ENCODE assay signal across 14 cellular contexts in the genomic region with DNA sequence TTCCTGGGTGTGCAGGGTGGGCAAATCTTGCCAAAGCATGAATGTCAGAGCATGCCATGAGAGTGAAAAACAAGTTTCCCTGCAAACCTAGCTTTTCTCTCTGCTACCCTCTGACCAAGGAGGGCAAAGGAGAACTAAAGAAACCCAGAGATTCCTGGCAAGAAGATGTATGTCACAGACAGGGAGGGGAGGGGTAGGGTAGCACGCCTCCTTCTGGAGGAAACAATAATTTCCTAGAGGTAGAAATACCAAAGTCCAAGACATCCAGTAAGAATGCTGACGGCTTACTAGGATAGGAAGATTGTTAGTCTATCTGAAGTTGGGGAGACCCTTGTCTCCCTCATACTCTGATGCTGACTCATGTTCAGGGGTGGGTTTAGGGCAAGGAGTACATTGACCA.
DNase-seq lines count a peak whose midpoint lies in the region; ATAC-seq and TF ChIP-seq lines count a peak whose summit lies in the region.
"Had no signal": no experiment of that assay in that cellular context is flagged by ENCODE, and none has a peak within 500 bp of the region (broad histone marks: within the 10 kb centered on the region; RNA-seq: fewer than 3 reads in every experiment).

No MANE protein-coding gene starts in this region.

- no TSS peak for BruUV-seq in PC-3 (replicated peaks; lab: Mats Ljungman, UMichigan)

- no peaks in the 10 kb centered on the region for H3K27me3 ChIP-seq in PC-3 (ENCODE audit: low read length)

- no peak overlapping the region for H3K27ac ChIP-seq in PC-3 (ENCODE audit: low read length)
- H3K27ac ChIP-seq: epithelial cell of prostate had no signal

- DNase-seq in activated CD8-positive, alpha-beta T cell treated with anti-CD3 and anti-CD28 coated beads for 36 hours = no peak
- DNase-seq in activated CD8-positive, alpha-beta T cell treated with anti-CD3 and anti-CD28 coated beads, Interleukin-2, amount 10 ng/mL, durations not matched to agents 7 days and 5 days = no peak
- DNase-seq in PC-3 (peak; percentile 41), fibroblast of mammary gland (ENCODE audit: low read depth) (no peak), NCI-H748 (lab: John Stamatoyannopoulos, UW; ENCODE audit: unreplicated experiment) (no peak), HuH-7.5 (ENCODE audit: low spot score) (no peak)
- DNase-seq in stimulated activated naive CD4-positive, alpha-beta T cell treated with Interleukin-2 at 50 U/mL for 16 hours (lab: John Stamatoyannopoulos, UW) = no peak
- DNase-seq: activated CD4-positive, alpha-beta T cell treated with anti-CD3 and anti-CD28 coated beads, Interleukin-2, amount 50 U/mL, for 1 hour; NCI-H2107 had no signal

- H3K9me2 ChIP-seq in PC-3 (replicated peaks; ENCODE audit: low read length) = no peaks in the 10 kb centered on the region

- H3K4me3 Mint-ChIP-seq in activated CD8-positive, alpha-beta T cell treated with anti-CD3 and anti-CD28 coated beads for 36 hours = no peak overlapping the region
- no peak overlapping the region for H3K4me3 Mint-ChIP-seq in activated CD8-positive, alpha-beta T cell treated with anti-CD3 and anti-CD28 coated beads, Interleukin-2, amount 10 ng/mL, durations not matched to agents 7 days and 5 days
- H3K4me3 Mint-ChIP-seq: T-helper 1 cell treated with Interleukin-12 subunit alpha and Interleukin-12 subunit beta and Interleukin-4 antibody, amounts not matched to agents 30 μg/mL and 1 μg/mL, for 36 hours had no signal

- no peaks in the 10 kb centered on the region for H3K36me3 ChIP-seq in PC-3 (ENCODE audit: low read depth, low read length)
- H3K36me3 ChIP-seq: thoracic aorta had no signal

- peaks cover 3% of the 10 kb centered on the region for H3K4me1 Mint-ChIP-seq in activated CD8-positive, alpha-beta T cell treated with anti-CD3 and anti-CD28 coated beads for 36 hours (ENCODE audit: low read depth)
- no peaks in the 10 kb centered on the region for H3K4me1 Mint-ChIP-seq in activated CD8-positive, alpha-beta T cell treated with anti-CD3 and anti-CD28 coated beads, Interleukin-2, amount 10 ng/mL, durations not matched to agents 7 days and 5 days (ENCODE audit: low read depth)

- H3K9me3 Mint-ChIP-seq in activated CD8-positive, alpha-beta T cell treated with anti-CD3 and anti-CD28 coated beads for 36 hours = no peaks in the 10 kb centered on the region
- H3K9me3 Mint-ChIP-seq in activated CD8-positive, alpha-beta T cell treated with anti-CD3 and anti-CD28 coated beads, Interleukin-2, amount 10 ng/mL, durations not matched to agents 7 days and 5 days (ENCODE audit: insufficient read depth) = no peaks in the 10 kb centered on the region
- H3K9me3 Mint-ChIP-seq: T-helper 1 cell treated with Interleukin-12 subunit alpha and Interleukin-12 subunit beta and Interleukin-4 antibody, amounts not matched to agents 30 μg/mL and 1 μg/mL, for 36 hours had no signal

- H3K9me3 ChIP-seq in PC-3 (ENCODE audit: low read length) = no peaks in the 10 kb centered on the region
- H3K9me3 ChIP-seq: A549, thoracic aorta had no signal

- POLR2A ChIA-PET in activated CD8-positive, alpha-beta T cell treated with anti-CD3 and anti-CD28 coated beads for 36 hours (lab: Charles Lee) = no interaction called here
- POLR2A ChIA-PET in activated CD8-positive, alpha-beta T cell treated with anti-CD3 and anti-CD28 coated beads, Interleukin-2, amount 10 ng/mL, durations not matched to agents 7 days and 5 days (lab: Charles Lee) = no interaction called here
- POLR2A ChIA-PET in PC-3 (lab: Charles Lee; ENCODE audit: unreplicated experiment) = no interaction called here

- no peaks in the 10 kb centered on the region for H3K27me3 Mint-ChIP-seq in activated CD8-positive, alpha-beta T cell treated with anti-CD3 and anti-CD28 coated beads for 36 hours
- no peaks in the 10 kb centered on the region for H3K27me3 Mint-ChIP-seq in activated CD8-positive, alpha-beta T cell treated with anti-CD3 and anti-CD28 coated beads, Interleukin-2, amount 10 ng/mL, durations not matched to agents 7 days and 5 days (ENCODE audit: low read depth)

- H3K27ac Mint-ChIP-seq in activated CD8-positive, alpha-beta T cell treated with anti-CD3 and anti-CD28 coated beads for 36 hours = no peak overlapping the region
- H3K27ac Mint-ChIP-seq in activated CD8-positive, alpha-beta T cell treated with anti-CD3 and anti-CD28 coated beads, Interleukin-2, amount 10 ng/mL, durations not matched to agents 7 days and 5 days = no peak overlapping the region
- H3K27ac Mint-ChIP-seq: T-helper 1 cell treated with Interleukin-12 subunit alpha and Interleukin-12 subunit beta and Interleukin-4 antibody, amounts not matched to agents 30 μg/mL and 1 μg/mL, for 36 hours had no signal

- H3K4me1 ChIP-seq in PC-3 (ENCODE audit: insufficient read depth, low read length) = peaks cover 24% of the 10 kb centered on the region

- no peaks in the 10 kb centered on the region for H3F3A ChIP-seq in PC-3 (ENCODE audit: low read length, unreplicated experiment)

- ATAC-seq in activated CD8-positive, alpha-beta T cell treated with anti-CD3 and anti-CD28 coated beads for 36 hours = no peak
- ATAC-seq in activated CD8-positive, alpha-beta T cell treated with anti-CD3 and anti-CD28 coated beads, Interleukin-2, amount 10 ng/mL, durations not matched to agents 7 days and 5 days = no peak
- ATAC-seq in PC-3 (no peak), GM21723 (IDR thresholded peaks at IDR 0.05; ENCODE audit: unreplicated experiment) (no peak)

- H3K9ac ChIP-seq in PC-3 (ENCODE audit: low read length) = no peak overlapping the region

- CTCF ChIA-PET in activated CD8-positive, alpha-beta T cell treated with anti-CD3 and anti-CD28 coated beads for 36 hours (lab: Charles Lee) = no interaction called here
- CTCF ChIA-PET in activated CD8-positive, alpha-beta T cell treated with anti-CD3 and anti-CD28 coated beads, Interleukin-2, amount 10 ng/mL, durations not matched to agents 7 days and 5 days (lab: Charles Lee) = interaction anchor here (1.0 kb wide), 1 partner anchor 150 kb away, joined by 3 read pairs; no protein-coding TSS in a partner anchor
- CTCF ChIA-PET in PC-3 (lab: Charles Lee) = interaction anchor here (0.6 kb wide), 1 partner anchor 49 kb away, joined by 3 read pairs; no protein-coding TSS in a partner anchor

- TF ChIP-seq CTCF in activated CD8-positive, alpha-beta T cell treated with anti-CD3 and anti-CD28 coated beads for 36 hours (IDR thresholded peaks at IDR 0.05) = peak; percentile 12
- TF ChIP-seq CTCF in PC-3 (conservative IDR thresholded peaks at IDR 0.05; ENCODE audit: low read depth, low read length) (peak; percentile 57), fibroblast of mammary gland (conservative IDR thresholded peaks at IDR 0.05; ENCODE audit: control insufficient read depth, insufficient read depth, low read depth, low read length) (peak; percentile 21)

- H3K79me2 ChIP-seq in PC-3 (ENCODE audit: low read length) = no peaks in the 10 kb centered on the region

- H3K36me3 Mint-ChIP-seq in activated CD8-positive, alpha-beta T cell treated with anti-CD3 and anti-CD28 coated beads for 36 hours (ENCODE audit: low read depth) = no peaks in the 10 kb centered on the region
- no peaks in the 10 kb centered on the region for H3K36me3 Mint-ChIP-seq in activated CD8-positive, alpha-beta T cell treated with anti-CD3 and anti-CD28 coated beads, Interleukin-2, amount 10 ng/mL, durations not matched to agents 7 days and 5 days (ENCODE audit: low read depth)

- no peaks in the 10 kb centered on the region for H4K20me1 ChIP-seq in PC-3 (ENCODE audit: low read length)

- no peak overlapping the region for H2AFZ ChIP-seq in PC-3 (ENCODE audit: low read length)

- H3K4me3 ChIP-seq in PC-3 (ENCODE audit: low read length) = no peak overlapping the region
- H3K4me3 ChIP-seq in fibroblast of mammary gland (ENCODE audit: control insufficient read depth, low read depth, low read length) = no peak overlapping the region
- H3K4me3 ChIP-seq: A549, thoracic aorta had no signal

- intact Hi-C loops in activated CD8-positive, alpha-beta T cell treated with anti-CD3 and anti-CD28 coated beads for 36 hours (cut with micrococcal nuclease) = no loop called here
- intact Hi-C loops in PC-3 (cut with micrococcal nuclease) = loop anchor here (5.0 kb wide), 1 partner anchor 62 kb away; no protein-coding TSS in a partner anchor

- no peak overlapping the region for H3K4me2 ChIP-seq in PC-3 (ENCODE audit: low read length)
- H3K4me2 ChIP-seq: A549 had no signal
